Comparison of ENCODE assay signal across 21 cellular contexts in genomic region chr20:35963878-35964277, GRCh38. TPM values are rescaled to one million over a fixed set of nuclear protein-coding genes. Genes with fewer than 3 reads are reported as not detected.
DNase-seq lines count a peak whose midpoint lies in the region; ATAC-seq, FAIRE-seq and TF ChIP-seq lines count a peak whose summit lies in the region.
"Had no signal": no experiment of that assay in that cellular context is flagged by ENCODE, and none has a peak within 500 bp of the region (broad histone marks: within the 10 kb centered on the region; RNA-seq: fewer than 3 reads in every experiment).

No MANE protein-coding gene starts in this region.

- no peaks in the 10 kb centered on the region for H3K36me3 ChIP-seq in small intestine (ENCODE audit: control insufficient read depth in 2 of 2, insufficient read depth in 2 of 2, low read length in 2 of 2)
- no peaks in the 10 kb centered on the region for H3K36me3 ChIP-seq in body of pancreas (replicated peaks in 1 of 2; ENCODE audit: insufficient read depth in 1 of 2, low read depth in 2 of 2)

- no peak for FAIRE-seq in small intestine (lab: Jason Lieb, UNC)
- FAIRE-seq: A549, D721Med, G401.6, GM12891, GM19239 had no signal

- WGBS in small intestine, 3 donors: 57 to 77% (median 65%) methylated on average over 4 of the region's 4 CpGs
- 92 to 95% methylated on average over 4 of the region's 4 CpGs for WGBS in body of pancreas, 2 donors

- no peak overlapping the region for H3K27ac ChIP-seq in small intestine (ENCODE audit: low read depth in 1 of 2, low read length in 1 of 2)
- no peak overlapping the region for H3K27ac ChIP-seq in body of pancreas
- H3K27ac ChIP-seq: 22Rv1; A549; BLaER1 treated with 17β-estradiol and CSF1 and Interleukin-3, amounts not matched to agents 10 nM and 100 nM; C4-2B had no signal

- no peaks in the 10 kb centered on the region for H3K4me1 ChIP-seq in small intestine (ENCODE audit: control insufficient read depth in 2 of 2, insufficient read depth in 1 of 2, low read depth in 1 of 2, low read length in 1 of 2)
- H3K4me1 ChIP-seq in body of pancreas: no peaks in the 10 kb centered on the region
- H3K4me1 ChIP-seq: BLaER1 treated with 17β-estradiol and CSF1 and Interleukin-3, amounts not matched to agents 10 nM and 100 nM had no signal

- peak; percentile 16 for DNase-seq in amniotic epithelial cell (ENCODE audit: low read depth)
- peak; percentile 37 to 47 for DNase-seq in left colon
- peak; percentile 39 for DNase-seq in small intestine
- DNase-seq in T-helper 2 cell: no peak
- no peak for DNase-seq in body of pancreas
- DNase-seq in activated T-cell treated with anti-CD3 and anti-CD28 coated beads, Interleukin-2, amount 50 U/mL, for 48 hours: no peak
- DNase-seq: AML-193; Caco-2; Calu3; CD4-positive, alpha-beta T cell; CD8-positive, alpha-beta T cell; DMS79 treated with DMSO at 0.1 percent for 48 hours; GF-D8 had no signal

- TF ChIP-seq POLR2A in body of pancreas (IDR thresholded peaks at IDR 0.05): no peak

- H3K9me3 ChIP-seq in small intestine (ENCODE audit: control insufficient read depth, low read depth) (no peaks in the 10 kb centered on the region), body of pancreas (no peaks in the 10 kb centered on the region)
- H3K9me3 ChIP-seq: A549 had no signal

- no peak for TF ChIP-seq CTCF in body of pancreas (IDR thresholded peaks at IDR 0.05)

- H3K4me3 ChIP-seq in small intestine (ENCODE audit: low read depth in 1 of 2, low read length in 2 of 2): no peak overlapping the region
- no peak overlapping the region for H3K4me3 ChIP-seq in body of pancreas
- H3K4me3 ChIP-seq: A549; BLaER1 treated with 17β-estradiol and CSF1 and Interleukin-3, amounts not matched to agents 10 nM and 100 nM had no signal

- no peaks in the 10 kb centered on the region for H3K27me3 ChIP-seq in small intestine (ENCODE audit: control insufficient read depth in 2 of 2, insufficient read depth in 2 of 2, low read length in 2 of 2)
- no peaks in the 10 kb centered on the region for H3K27me3 ChIP-seq in body of pancreas
- H3K27me3 ChIP-seq: BLaER1 treated with 17β-estradiol and CSF1 and Interleukin-3, amounts not matched to agents 10 nM and 100 nM had no signal

- intact Hi-C loops in left colon (cut with DNase I, micrococcal nuclease): no loop called here
- intact Hi-C loops in body of pancreas (cut with DNase I): no loop called here

- peak; percentile 97 for ATAC-seq in left colon
- no peak for ATAC-seq in body of pancreas
- ATAC-seq: A549; CD8-positive, alpha-beta T cell had no signal

RNA-seq across cellular contexts. Expression of gene CNBD2, which starts 4.5 kb away (rescaled TPM):
- 1 to 10 TPM; 3.7 to 4.4 TPM for total RNA-seq in left colon
- polyA plus RNA-seq in small intestine: 10 to 100 TPM; 10.6 to 17.7 (median 16.5) TPM
- 10 to 100 TPM in 1 of 2 donors, 1 to 10 TPM in 1; 8.0 to 23.4 TPM for total RNA-seq in body of pancreas

RNA-seq across cellular contexts. Expression of gene SCAND1, which starts 9.6 kb away (rescaled TPM):
- 10 to 100 TPM; 88.7 to 92.7 TPM for total RNA-seq in left colon
- 100 to 1,000 TPM; 181 to 283 (median 277) TPM for polyA plus RNA-seq in small intestine
- 100 to 1,000 TPM in 1 of 2 donors, 10 to 100 TPM in 1; 63.0 to 192 TPM for total RNA-seq in body of pancreas

Comparison
In these comparisons a context has a peak if more than half of its experiments do, and no peak if none do; other contexts are left out.
1. DNase-seq: peak in amniotic epithelial cell (single experiment), left colon (2 of 2) and small intestine (single experiment); none in T-helper 2 cell (0 of 5), body of pancreas (0 of 4) and activated T-cell treated with anti-CD3 and anti-CD28 coated beads, Interleukin-2, amount 50 U/mL, for 48 hours (0 of 2).